In the genomic region with DNA sequence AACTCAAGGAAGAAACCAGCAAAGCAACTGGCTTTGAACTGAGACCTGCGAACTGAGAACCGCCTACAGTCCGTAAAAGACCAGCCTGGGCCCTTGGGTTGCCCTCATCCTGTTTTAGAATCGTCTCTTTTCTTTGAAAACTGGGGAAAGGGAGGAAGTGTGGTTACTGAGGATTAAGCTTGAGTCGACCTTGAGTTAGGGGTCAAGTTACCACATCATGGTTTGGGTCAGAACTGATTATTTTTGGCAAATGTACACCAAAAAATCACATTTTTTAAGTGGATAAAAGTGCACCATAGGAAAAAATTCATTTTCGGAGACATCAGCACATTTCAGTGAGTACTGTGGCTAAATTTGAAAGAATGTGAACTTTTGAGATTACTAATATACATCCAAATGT, we compare ENCODE assay signal across 19 cellular contexts.
DNase-seq lines count a peak whose midpoint lies in the region; ATAC-seq, FAIRE-seq and TF ChIP-seq lines count a peak whose summit lies in the region.
"Had no signal": no experiment of that assay in that cellular context is flagged by ENCODE, and none has a peak within 500 bp of the region (broad histone marks: within the 10 kb centered on the region; RNA-seq: fewer than 3 reads in every experiment).

No MANE protein-coding gene starts in this region.

- H3K4me3 Mint-ChIP-seq in astrocyte (ENCODE audit: unreplicated experiment): no peak overlapping the region
- H3K4me3 Mint-ChIP-seq: activated CD8-positive, alpha-beta memory T cell treated with anti-CD3 and anti-CD28 coated beads, Interleukin-2, amount 10 ng/mL, durations not matched to agents 7 days and 5 days; naive B cell; T-helper 1 cell treated with Interleukin-12 subunit alpha and Interleukin-12 subunit beta and Interleukin-4 antibody, amounts not matched to agents 30 μg/mL and 1 μg/mL, for 36 hours; type B pancreatic cell had no signal

- no peak overlapping the region for H3K4me3 ChIP-seq in astrocyte (ENCODE audit: insufficient read depth, low read depth, low read length)

- no peaks in the 10 kb centered on the region for H3K9me3 ChIP-seq in astrocyte (ENCODE audit: insufficient read depth, low read depth, low read length)

- TF ChIP-seq CTCF in astrocyte (IDR thresholded peaks at IDR 0.05; ENCODE audit: insufficient read depth, low read depth, low read length): no peak

- H3K79me2 ChIP-seq in astrocyte (ENCODE audit: insufficient read depth, low read length): no peaks in the 10 kb centered on the region

- H3K27me3 ChIP-seq in astrocyte (ENCODE audit: insufficient read depth, low read length): no peaks in the 10 kb centered on the region
- H3K27me3 ChIP-seq: brain microvascular endothelial cell had no signal

- no peaks in the 10 kb centered on the region for H4K20me1 ChIP-seq in astrocyte (ENCODE audit: insufficient read depth, low read length)

- H3K27ac ChIP-seq in astrocyte (ENCODE audit: low read depth, low read length): peak overlapping the region; percentile 77
- H3K27ac ChIP-seq: brain microvascular endothelial cell had no signal

- no peaks in the 10 kb centered on the region for H3K36me3 ChIP-seq in astrocyte (ENCODE audit: insufficient read depth, low read length)
- H3K36me3 ChIP-seq: brain microvascular endothelial cell had no signal

- H3K27ac Mint-ChIP-seq in astrocyte (ENCODE audit: unreplicated experiment): no peak overlapping the region
- H3K27ac Mint-ChIP-seq: activated CD8-positive, alpha-beta memory T cell treated with anti-CD3 and anti-CD28 coated beads, Interleukin-2, amount 10 ng/mL, durations not matched to agents 7 days and 5 days; T-helper 1 cell treated with Interleukin-12 subunit alpha and Interleukin-12 subunit beta and Interleukin-4 antibody, amounts not matched to agents 30 μg/mL and 1 μg/mL, for 36 hours; type B pancreatic cell had no signal

- H2AFZ ChIP-seq in astrocyte (ENCODE audit: low read depth, low read length): no peak overlapping the region

- ATAC-seq in sciatic nerve: peak; percentile 53
- ATAC-seq: activated CD8-positive, alpha-beta memory T cell treated with anti-CD3 and anti-CD28 coated beads, Interleukin-2, amount 10 ng/mL, durations not matched to agents 7 days and 5 days had no signal

- FAIRE-seq in GM12891 (lab: Jason Lieb, UNC) (no peak), astrocyte (lab: Jason Lieb, UNC) (no peak)
- FAIRE-seq: GM18507, GM19239 had no signal

- peak overlapping the region; percentile 18 for H3K9ac ChIP-seq in astrocyte (ENCODE audit: low read length)

- H3K9me3 Mint-ChIP-seq in astrocyte (ENCODE audit: unreplicated experiment): peaks cover 2% of the 10 kb centered on the region
- H3K9me3 Mint-ChIP-seq: T-helper 1 cell treated with Interleukin-12 subunit alpha and Interleukin-12 subunit beta and Interleukin-4 antibody, amounts not matched to agents 30 μg/mL and 1 μg/mL, for 36 hours; type B pancreatic cell had no signal

- DNase-seq in GM12891 (ENCODE audit: insufficient read length, low spot score): no peak
- DNase-seq in astrocyte (ENCODE audit: low read depth): peak; percentile 57
- DNase-seq in fibroblast of peridontal ligament (ENCODE audit: extremely low read depth): peak; percentile 84
- DNase-seq in sciatic nerve (ENCODE audit: low spot score): no peak
- no peak for DNase-seq in activated T-cell treated with anti-CD3 and anti-CD28 coated beads, Interleukin-2, amount 50 U/mL, for 48 hours
- no peak for DNase-seq in GM19238 (ENCODE audit: insufficient read length, low spot score)
- DNase-seq in activated gamma-delta T cell (lab: John Stamatoyannopoulos, UW): no peak
- DNase-seq in middle frontal gyrus (ENCODE audit: extremely low spot score, low spot score): no peak
- DNase-seq: activated CD4-positive, CD25-positive, alpha-beta regulatory T cell; activated CD8-positive, alpha-beta memory T cell treated with anti-CD3 and anti-CD28 coated beads, Interleukin-2, amount 10 ng/mL, durations not matched to agents 7 days and 5 days; brain microvascular endothelial cell; effector CD4-positive, alpha-beta T cell; naive B cell; NCI-H2171; NCI-H774 had no signal

- peaks cover 18% of the 10 kb centered on the region for H3K4me1 ChIP-seq in astrocyte (ENCODE audit: insufficient read depth, low read length)

- TF ChIP-seq POLR2A in GM12891 (IDR thresholded peaks at IDR 0.05; ENCODE audit: low read depth, low read length): no peak

- no peaks in the 10 kb centered on the region for H3K27me3 Mint-ChIP-seq in astrocyte (ENCODE audit: low read depth, unreplicated experiment)
- H3K27me3 Mint-ChIP-seq: activated CD8-positive, alpha-beta memory T cell treated with anti-CD3 and anti-CD28 coated beads, Interleukin-2, amount 10 ng/mL, durations not matched to agents 7 days and 5 days; type B pancreatic cell had no signal

- peaks cover 5% of the 10 kb centered on the region for H3K4me1 Mint-ChIP-seq in astrocyte (ENCODE audit: low read depth, unreplicated experiment)
- H3K4me1 Mint-ChIP-seq: activated CD8-positive, alpha-beta memory T cell treated with anti-CD3 and anti-CD28 coated beads, Interleukin-2, amount 10 ng/mL, durations not matched to agents 7 days and 5 days; naive B cell had no signal

- H3K4me2 ChIP-seq in astrocyte (ENCODE audit: low read length): peak overlapping the region; percentile 71

- intact Hi-C loops in sciatic nerve (cut with DNase I): no loop called here

- no peaks in the 10 kb centered on the region for H3K36me3 Mint-ChIP-seq in astrocyte (ENCODE audit: low read depth, unreplicated experiment)
- H3K36me3 Mint-ChIP-seq: activated CD8-positive, alpha-beta memory T cell treated with anti-CD3 and anti-CD28 coated beads, Interleukin-2, amount 10 ng/mL, durations not matched to agents 7 days and 5 days; naive B cell; type B pancreatic cell had no signal

TF ChIP-seq in GM12891, 5 proteins besides CTCF, POLR2A, EP300 and RAD21:
- no peak for TF ChIP-seq POLR2AphosphoS5 (IDR thresholded peaks at IDR 0.05; ENCODE audit: low read depth, low read length)
- TF ChIP-seq TAF1 (IDR thresholded peaks at IDR 0.05; ENCODE audit: low read depth, low read length): no peak
- TF ChIP-seq SPI1 (IDR thresholded peaks at IDR 0.05; ENCODE audit: low read depth, low read length): 0 out of 2 replicates have a peak, but pooled peaks have one; percentile 8
- TF ChIP-seq POU2F2 (IDR thresholded peaks at IDR 0.05; ENCODE audit: low read depth, low read length): no peak
- TF ChIP-seq PAX5 (IDR thresholded peaks at IDR 0.05; ENCODE audit: insufficient read depth, low read length, severe bottlenecking): no peak

Comparison
In these comparisons a context has a peak if more than half of its experiments do, and no peak if none do; other contexts are left out.
1. DNase-seq: peak in astrocyte (single experiment) and fibroblast of peridontal ligament (single experiment); none in GM12891 (single experiment), sciatic nerve (single experiment), activated T-cell treated with anti-CD3 and anti-CD28 coated beads, Interleukin-2, amount 50 U/mL, for 48 hours (0 of 2), GM19238 (single experiment), activated gamma-delta T cell (single experiment) and middle frontal gyrus (single experiment).